ENCODE assay signal across 31 cellular contexts in the genomic region with DNA sequence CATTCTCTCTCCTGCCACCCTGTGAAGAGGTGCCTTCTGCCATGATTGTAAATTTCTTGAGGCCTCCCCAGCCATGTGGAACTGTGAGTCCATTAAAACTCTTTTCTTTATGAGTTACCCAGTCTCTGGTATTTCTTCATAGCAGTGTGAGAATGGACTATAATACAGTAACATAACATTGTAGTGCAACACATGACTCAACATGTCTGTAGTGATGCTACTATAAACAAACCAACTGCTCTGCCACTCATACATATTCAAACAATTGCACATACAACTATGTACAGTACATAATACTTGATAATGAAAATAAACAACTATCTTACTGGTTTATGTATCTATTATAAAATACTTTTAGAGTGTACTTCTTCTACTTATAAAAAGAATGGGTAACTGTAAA. TPM values are rescaled to one million over a fixed set of nuclear protein-coding genes. Genes with fewer than 3 reads are reported as not detected.
DNase-seq lines count a peak whose midpoint lies in the region; ATAC-seq, FAIRE-seq and TF ChIP-seq lines count a peak whose summit lies in the region.
"Had no signal": no experiment of that assay in that cellular context is flagged by ENCODE, and none has a peak within 500 bp of the region (broad histone marks: within the 10 kb centered on the region; RNA-seq: fewer than 3 reads in every experiment).

No MANE protein-coding gene starts in this region.

- H3K4me2 ChIP-seq in GM23248 (ENCODE audit: unreplicated experiment) (no peak overlapping the region), keratinocyte (ENCODE audit: control insufficient read depth, extremely low read depth, insufficient read depth, low read depth, low read length) (no peak overlapping the region), Karpas-422 (ENCODE audit: low read depth, low read length, poor library complexity, severe bottlenecking) (no peak overlapping the region)
- H3K4me2 ChIP-seq: BLaER1 had no signal

- no peaks in the 10 kb centered on the region for H4K20me1 ChIP-seq in GM23248 (ENCODE audit: insufficient read depth)
- no peaks in the 10 kb centered on the region for H4K20me1 ChIP-seq in keratinocyte (ENCODE audit: control insufficient read depth, extremely low read depth, insufficient read depth, low read length)
- H4K20me1 ChIP-seq in Karpas-422 (ENCODE audit: insufficient read depth, low read depth, low read length) = no peaks in the 10 kb centered on the region
- H4K20me1 ChIP-seq: BLaER1 had no signal

- H3K9me3 ChIP-seq in GM23248 (ENCODE audit: low read depth) (no peaks in the 10 kb centered on the region), RWPE2 (ENCODE audit: severe bottlenecking) (no peaks in the 10 kb centered on the region), esophagus muscularis mucosa (no peaks in the 10 kb centered on the region), keratinocyte (ENCODE audit: control insufficient read depth, low read depth, low read length) (no peaks in the 10 kb centered on the region), Karpas-422 (ENCODE audit: low read length) (no peaks in the 10 kb centered on the region)
- H3K9me3 ChIP-seq: adrenal gland, BLaER1, gastrocnemius medialis, mucosa of descending colon, Peyer's patch, tibial nerve had no signal

- H3K79me2 ChIP-seq in GM23248 (ENCODE audit: insufficient read depth) = no peaks in the 10 kb centered on the region
- H3K79me2 ChIP-seq in keratinocyte (ENCODE audit: control insufficient read depth, insufficient read depth, low read length) = no peaks in the 10 kb centered on the region
- H3K79me2 ChIP-seq in Karpas-422 (ENCODE audit: low read length) = no peaks in the 10 kb centered on the region

- no peak for TF ChIP-seq EP300 in esophagus muscularis mucosa (IDR thresholded peaks at IDR 0.05)

- in situ Hi-C loops in GM23248 (cut with MboI) = no loop called here

- no peak overlapping the region for H2AFZ ChIP-seq in GM23248
- H2AFZ ChIP-seq in keratinocyte (ENCODE audit: control insufficient read depth, low read length) = peak overlapping the region; percentile 28
- no peak overlapping the region for H2AFZ ChIP-seq in Karpas-422 (ENCODE audit: low read length)

- dilution Hi-C loops in keratinocyte (cut with MboI; ENCODE audit: extremely low pct_ligation_motif_present, low sequenced_read_pairs) = no loop called here

- FAIRE-seq in keratinocyte (lab: Jason Lieb, UNC) = no peak
- no peak for FAIRE-seq in RCC 7860 (lab: Jason Lieb, UNC)

- H3F3A ChIP-seq in GM23248 (ENCODE audit: insufficient read depth) = peaks cover 5% of the 10 kb centered on the region; the same call in 1 of the 2 replicates

- ATAC-seq in RWPE2 (ENCODE audit: low read depth) = peak; percentile 75
- ATAC-seq: activated CD8-positive, alpha-beta T cell treated with anti-CD3 and anti-CD28 coated beads for 36 hours; mucosa of descending colon; natural killer cell treated with Interleukin-12 subunit alpha and Interleukin-12 subunit beta and Interleukin-15 and Interleukin-18, amount 100 ng/mL, for 72 hours had no signal

- H3K9me2 ChIP-seq in GM23248 (ENCODE audit: insufficient read depth) = no peaks in the 10 kb centered on the region
- no peaks in the 10 kb centered on the region for H3K9me2 ChIP-seq in Karpas-422 (replicated peaks; ENCODE audit: insufficient read depth, low read length)

- H3K9me1 ChIP-seq in keratinocyte (ENCODE audit: control insufficient read depth, extremely low read depth, insufficient read depth, low read length) = no peaks in the 10 kb centered on the region

- H3K4me1 ChIP-seq in GM23248 (ENCODE audit: insufficient read depth) = peaks cover 8% of the 10 kb centered on the region
- peaks cover 7% of the 10 kb centered on the region for H3K4me1 ChIP-seq in RWPE2 (ENCODE audit: insufficient read depth, poor library complexity, severe bottlenecking)
- H3K4me1 ChIP-seq in esophagus muscularis mucosa = no peaks in the 10 kb centered on the region
- H3K4me1 ChIP-seq in keratinocyte (ENCODE audit: control insufficient read depth, extremely low read depth, insufficient read depth, low read length) = no peaks in the 10 kb centered on the region
- no peaks in the 10 kb centered on the region for H3K4me1 ChIP-seq in Karpas-422 (ENCODE audit: low read length)
- H3K4me1 ChIP-seq: adrenal gland, BLaER1, gastrocnemius medialis, Peyer's patch, tibial nerve had no signal

- DNase-seq in GM23248 (peak; percentile 47), RWPE2 (ENCODE audit: low spot score) (no peak), esophagus muscularis mucosa (ENCODE audit: extremely low spot score) (peak; percentile 31), keratinocyte (ENCODE audit: low read depth, low spot score) (no peak), Karpas-422 (no peak), GM20000 (ENCODE audit: low spot score) (no peak), RCC 7860 (ENCODE audit: low spot score) (no peak), A172 (ENCODE audit: low spot score) (no peak)
- DNase-seq: ACHN; activated CD8-positive, alpha-beta memory T cell treated with anti-CD3 and anti-CD28 coated beads, Interleukin-2, amount 50 U/mL, for 48 hours; activated CD8-positive, alpha-beta T cell treated with anti-CD3 and anti-CD28 coated beads for 36 hours; activated naive CD4-positive, alpha-beta T cell treated with anti-CD3 and anti-CD28 coated beads for 36 hours; adrenal gland; DMS 273 treated with DMSO at 0.1 percent for 48 hours; gastrocnemius medialis; KBM-7; mucosa of descending colon; NCI-H1436 treated with DMSO at 0.1 percent for 48 hours; NCI-H2081 treated with DMSO at 0.1 percent for 48 hours; NCI-H226; NCI-H69; Peyer's patch; SIG-M5; stimulated activated CD4-positive, alpha-beta T cell treated with anti-CD3 and anti-CD28 coated beads, Interleukin-15, amount 100 ng/mL, for 24 hours; stimulated activated CD4-positive, alpha-beta T cell treated with anti-CD3 and anti-CD28 coated beads, Interleukin-4, amount 100 ng/mL, for 4 hours had no signal

- intact Hi-C loops in esophagus muscularis mucosa (cut with DNase I) = no loop called here

- H3K27ac ChIP-seq in GM23248 (0 out of 2 replicates have a peak overlapping the region, but pooled peaks have one; percentile 20), RWPE2 (ENCODE audit: poor library complexity, severe bottlenecking) (no peak overlapping the region), esophagus muscularis mucosa (replicated peaks in 1 of 4) (no peak overlapping the region), keratinocyte (ENCODE audit: control insufficient read depth, insufficient read depth, low read length) (no peak overlapping the region), Karpas-422 (ENCODE audit: low read length) (no peak overlapping the region)
- H3K27ac ChIP-seq: adrenal gland, BLaER1, Peyer's patch, tibial nerve had no signal

- no peaks in the 10 kb centered on the region for H3K27me3 ChIP-seq in GM23248 (replicated peaks; ENCODE audit: insufficient read depth)
- no peaks in the 10 kb centered on the region for H3K27me3 ChIP-seq in RWPE2 (ENCODE audit: insufficient read depth, poor library complexity, severe bottlenecking)
- no peaks in the 10 kb centered on the region for H3K27me3 ChIP-seq in esophagus muscularis mucosa
- no peaks in the 10 kb centered on the region for H3K27me3 ChIP-seq in keratinocyte (ENCODE audit: control insufficient read depth, extremely low read depth, insufficient read depth, low read length)
- H3K27me3 ChIP-seq in Karpas-422 (ENCODE audit: low read length) = no peaks in the 10 kb centered on the region
- H3K27me3 ChIP-seq: adrenal gland, gastrocnemius medialis, Peyer's patch, tibial nerve had no signal

- H3K4me3 ChIP-seq in GM23248 (no peak overlapping the region), RWPE2 (ENCODE audit: severe bottlenecking) (no peak overlapping the region), esophagus muscularis mucosa (no peak overlapping the region), keratinocyte (ENCODE audit: control insufficient read depth in 2 of 3, extremely low read depth in 1 of 3, insufficient read depth in 2 of 3, low read depth in 1 of 3, low read length in 3 of 3) (no peak overlapping the region), Karpas-422 (ENCODE audit: low read length) (no peak overlapping the region)
- H3K4me3 ChIP-seq: adrenal gland, BLaER1, gastrocnemius medialis, lung, mucosa of descending colon, Peyer's patch, tibial nerve had no signal

- no peaks in the 10 kb centered on the region for H3K36me3 ChIP-seq in GM23248 (ENCODE audit: low read depth)
- H3K36me3 ChIP-seq in RWPE2 (ENCODE audit: low read depth) = no peaks in the 10 kb centered on the region
- no peaks in the 10 kb centered on the region for H3K36me3 ChIP-seq in esophagus muscularis mucosa
- no peaks in the 10 kb centered on the region for H3K36me3 ChIP-seq in keratinocyte (ENCODE audit: control insufficient read depth in 2 of 2, extremely low read depth in 1 of 2, insufficient read depth in 2 of 2, low read length in 2 of 2)
- no peaks in the 10 kb centered on the region for H3K36me3 ChIP-seq in Karpas-422 (ENCODE audit: insufficient read depth, low read length)
- H3K36me3 ChIP-seq: adrenal gland, BLaER1, gastrocnemius medialis, Peyer's patch, tibial nerve had no signal

- TF ChIP-seq CTCF in RWPE2 (IDR thresholded peaks at IDR 0.05; ENCODE audit: poor library complexity, severe bottlenecking) (no peak), esophagus muscularis mucosa (IDR thresholded peaks at IDR 0.05) (no peak), keratinocyte (optimal IDR thresholded peaks at IDR 0.05 in 1 of 3, IDR thresholded peaks at IDR 0.05 in 1 of 3, conservative IDR thresholded peaks at IDR 0.05 in 1 of 3; ENCODE audit: extremely low read depth in 1 of 3, insufficient read depth in 2 of 3, low read length in 3 of 3) (no peak), GM20000 (IDR thresholded peaks at IDR 0.05; ENCODE audit: extremely low read depth, missing control alignments) (no peak)

- no peak for TF ChIP-seq POLR2A in esophagus muscularis mucosa (IDR thresholded peaks at IDR 0.05; ENCODE audit: low read depth)

- H3K9ac ChIP-seq in GM23248 = no peak overlapping the region
- H3K9ac ChIP-seq in keratinocyte (ENCODE audit: control insufficient read depth, extremely low read depth, insufficient read depth, low read length) = no peak overlapping the region
- H3K9ac ChIP-seq in Karpas-422 (ENCODE audit: low read length) = no peak overlapping the region
- H3K9ac ChIP-seq: BLaER1 had no signal

RNA-seq across cellular contexts. Expression of a gene that starts 7.1 kb away (rescaled TPM):
- not detected in 2 replicates for total RNA-seq in GM23248 (2014; rRNA removed; shearing (Covaris generic))
- polyA plus RNA-seq in GM23248 (2016; fragmentation: Nextera tagmentation; extraction: Ambion mirVana) (not detected in 2 replicates), keratinocyte (0.04 to 0.07 TPM in 2 of 3 replicates, not detected in the other)
- total RNA-seq in esophagus muscularis mucosa = not detected
- not detected for polyA plus RNA-seq in keratinocyte (2011; ENCODE audit: low read depth)
- 0.05 TPM in 1 of 2 replicates, not detected in the other for polyA plus RNA-seq in keratinocyte (2011; cell fraction: cytosol; rRNA removed)
- not detected in 2 replicates for polyA plus RNA-seq in keratinocyte (2011; cell fraction: nucleus; rRNA removed)
- polyA plus RNA-seq in keratinocyte (2012; ENCODE audit: low replicate concordance) = 0.07 TPM in 1 of 2 replicates, not detected in the other
- polyA minus RNA-seq in keratinocyte = not detected in 3 replicates
- polyA minus RNA-seq in keratinocyte (2011; cell fraction: cytosol; rRNA and poly(A)+ RNA removed) = not detected
- not detected in 2 replicates for polyA minus RNA-seq in keratinocyte (2011; cell fraction: nucleus; rRNA and poly(A)+ RNA removed)
- total RNA-seq in Karpas-422 (2014; rRNA removed; shearing (Covaris generic); ENCODE audit: low replicate concordance) = not detected in 2 replicates
- total RNA-seq in A172 (2014; rRNA removed; shearing (Covaris generic)) = not detected in 2 replicates
- total RNA-seq: activated CD8-positive, alpha-beta T cell treated with anti-CD3 and anti-CD28 coated beads for 36 hours; activated naive CD4-positive, alpha-beta T cell treated with anti-CD3 and anti-CD28 coated beads for 36 hours; gastrocnemius medialis; lung; natural killer cell treated with Interleukin-12 subunit alpha and Interleukin-12 subunit beta and Interleukin-15 and Interleukin-18, amount 100 ng/mL, for 72 hours; omental fat pad; pulmonary artery endothelial cell had no signal

Comparison
In these comparisons a context has a peak if more than half of its experiments do, and no peak if none do; other contexts are left out.
1. DNase-seq: peak in GM23248 (single experiment) and esophagus muscularis mucosa (single experiment); none in RWPE2 (single experiment), keratinocyte (single experiment), Karpas-422 (single experiment), GM20000 (single experiment), RCC 7860 (single experiment) and A172 (single experiment).